ENCODE assay signal across 8 cellular contexts in genomic region chr7:82442492-82443043, GRCh38. TPM values are rescaled to one million over a fixed set of nuclear protein-coding genes. Genes with fewer than 3 reads are reported as not detected.
A peak's percentile ranks its signal among the peaks of the same experiment; 100 is the strongest.
DNase-seq lines count a peak whose midpoint lies in the region; ATAC-seq and TF ChIP-seq lines count a peak whose summit lies in the region.

No MANE protein-coding gene starts in this region.

- no peaks in the 10 kb centered on the region for H3K36me3 ChIP-seq in fibroblast of lung (ENCODE audit: control insufficient read depth, insufficient read depth, low read length)

- peaks cover 42% of the 10 kb centered on the region for H3K27me3 Mint-ChIP-seq in T-helper 1 cell treated with Interleukin-12 subunit alpha and Interleukin-12 subunit beta and Interleukin-4 antibody, amounts not matched to agents 30 μg/mL and 1 μg/mL, for 36 hours (ENCODE audit: low read depth)
- no peaks in the 10 kb centered on the region for H3K27me3 Mint-ChIP-seq in osteocyte (ENCODE audit: unreplicated experiment)

- no peaks in the 10 kb centered on the region for H4K20me1 ChIP-seq in fibroblast of lung (ENCODE audit: control insufficient read depth, extremely low read depth, insufficient read depth, low read length)

- peak overlapping the region; percentile 78 for H3K4me2 ChIP-seq in fibroblast of lung (ENCODE audit: extremely low read depth, insufficient read depth, low read length)

- peaks cover 19% of the 10 kb centered on the region for H3K79me2 ChIP-seq in fibroblast of lung (ENCODE audit: control insufficient read depth, insufficient read depth, low read length)

- no peaks in the 10 kb centered on the region for H3K9me3 Mint-ChIP-seq in T-helper 1 cell treated with Interleukin-12 subunit alpha and Interleukin-12 subunit beta and Interleukin-4 antibody, amounts not matched to agents 30 μg/mL and 1 μg/mL, for 36 hours
- no peaks in the 10 kb centered on the region for H3K9me3 Mint-ChIP-seq in osteocyte (ENCODE audit: unreplicated experiment)

- DNase-seq in T-helper 1 cell, result no peak
- peak; percentile 20 for DNase-seq in NCI-H774 (lab: John Stamatoyannopoulos, UW)
- peak; percentile 25 to 31 for DNase-seq in fibroblast of lung (ENCODE audit: low read depth in 2 of 2)
- no peak for DNase-seq in osteocyte (ENCODE audit: extremely low spot score, unreplicated experiment)
- no peak for DNase-seq in central memory CD4-positive, alpha-beta T cell

- H3K9ac ChIP-seq in fibroblast of lung (ENCODE audit: insufficient read depth, low read length), result peak overlapping the region; percentile 92

- H3K27ac ChIP-seq in fibroblast of lung (ENCODE audit: insufficient read depth, low read length), result peak overlapping the region; percentile 92

- H3K4me3 ChIP-seq in fibroblast of lung (replicated peaks in 1 of 4; ENCODE audit: control extremely low read depth in 1 of 4, insufficient read depth in 1 of 4, low read depth in 3 of 4, low read length in 4 of 4), result peak overlapping the region; percentile 73 to 89 (median 80)

- H3K27ac Mint-ChIP-seq in T-helper 1 cell treated with Interleukin-12 subunit alpha and Interleukin-12 subunit beta and Interleukin-4 antibody, amounts not matched to agents 30 μg/mL and 1 μg/mL, for 36 hours, result no peak overlapping the region
- H3K27ac Mint-ChIP-seq in osteocyte (ENCODE audit: unreplicated experiment), result peak overlapping the region; percentile 73

- no peaks in the 10 kb centered on the region for H3K36me3 Mint-ChIP-seq in T-helper 1 cell treated with Interleukin-12 subunit alpha and Interleukin-12 subunit beta and Interleukin-4 antibody, amounts not matched to agents 30 μg/mL and 1 μg/mL, for 36 hours (ENCODE audit: low read depth)
- peaks cover 3% of the 10 kb centered on the region for H3K36me3 Mint-ChIP-seq in osteocyte (ENCODE audit: unreplicated experiment)

- no peak for TF ChIP-seq CTCF in fibroblast of lung (conservative IDR thresholded peaks at IDR 0.05 in 1 of 2, IDR thresholded peaks at IDR 0.05 in 1 of 2; ENCODE audit: low read depth in 1 of 2, low read length in 2 of 2)
- no peak for TF ChIP-seq CTCF in osteocyte (IDR thresholded peaks at IDR 0.05)

- H3K4me1 ChIP-seq in fibroblast of lung (ENCODE audit: control insufficient read depth, extremely low read depth, insufficient read depth, low read length), result peaks cover 2% of the 10 kb centered on the region

- no peaks in the 10 kb centered on the region for H3K4me1 Mint-ChIP-seq in T-helper 1 cell treated with Interleukin-12 subunit alpha and Interleukin-12 subunit beta and Interleukin-4 antibody, amounts not matched to agents 30 μg/mL and 1 μg/mL, for 36 hours (ENCODE audit: low read depth)
- H3K4me1 Mint-ChIP-seq in osteocyte (ENCODE audit: unreplicated experiment), result peaks cover 22% of the 10 kb centered on the region

- peak overlapping the region; percentile 28 for H3K4me3 Mint-ChIP-seq in T-helper 1 cell treated with Interleukin-12 subunit alpha and Interleukin-12 subunit beta and Interleukin-4 antibody, amounts not matched to agents 30 μg/mL and 1 μg/mL, for 36 hours
- peak overlapping the region; percentile 85 for H3K4me3 Mint-ChIP-seq in osteocyte (ENCODE audit: unreplicated experiment)

- H2AFZ ChIP-seq in fibroblast of lung (ENCODE audit: low read length), result peak overlapping the region; percentile 67

- H3K27me3 ChIP-seq in fibroblast of lung (ENCODE audit: control insufficient read depth, insufficient read depth, low read length), result no peaks in the 10 kb centered on the region

- no peaks in the 10 kb centered on the region for H3K9me3 ChIP-seq in fibroblast of lung (ENCODE audit: control insufficient read depth, insufficient read depth, low read depth, low read length)

- no peak for ATAC-seq in HG03095 (IDR thresholded peaks at IDR 0.05; ENCODE audit: unreplicated experiment)
- ATAC-seq in HG03521 (IDR thresholded peaks at IDR 0.05; ENCODE audit: unreplicated experiment), result no peak

RNA-seq across cellular contexts. Expression of gene CACNA2D1, which starts 1.0 kb away (rescaled TPM):
- total RNA-seq in fibroblast of lung (45.7 and 64.4 TPM in 2 replicates), osteocyte (24.3 and 25.2 TPM in 2 replicates)
- polyA plus RNA-seq in fibroblast of lung, result 17.8 and 31.7 TPM in 2 replicates
- 17.5 and 28.2 TPM in 2 replicates for polyA plus RNA-seq in fibroblast of lung (2012)
- 8.9 and 43.0 TPM in 2 replicates for polyA minus RNA-seq in fibroblast of lung (ENCODE audit: low replicate concordance)

Comparison
In these comparisons a context has a peak if more than half of its experiments do, and no peak if none do; other contexts are left out.
1. DNase-seq: peak in NCI-H774 (single experiment) and fibroblast of lung (2 of 2); none in T-helper 1 cell (0 of 5), osteocyte (single experiment) and central memory CD4-positive, alpha-beta T cell (single experiment).